In the genomic region with DNA sequence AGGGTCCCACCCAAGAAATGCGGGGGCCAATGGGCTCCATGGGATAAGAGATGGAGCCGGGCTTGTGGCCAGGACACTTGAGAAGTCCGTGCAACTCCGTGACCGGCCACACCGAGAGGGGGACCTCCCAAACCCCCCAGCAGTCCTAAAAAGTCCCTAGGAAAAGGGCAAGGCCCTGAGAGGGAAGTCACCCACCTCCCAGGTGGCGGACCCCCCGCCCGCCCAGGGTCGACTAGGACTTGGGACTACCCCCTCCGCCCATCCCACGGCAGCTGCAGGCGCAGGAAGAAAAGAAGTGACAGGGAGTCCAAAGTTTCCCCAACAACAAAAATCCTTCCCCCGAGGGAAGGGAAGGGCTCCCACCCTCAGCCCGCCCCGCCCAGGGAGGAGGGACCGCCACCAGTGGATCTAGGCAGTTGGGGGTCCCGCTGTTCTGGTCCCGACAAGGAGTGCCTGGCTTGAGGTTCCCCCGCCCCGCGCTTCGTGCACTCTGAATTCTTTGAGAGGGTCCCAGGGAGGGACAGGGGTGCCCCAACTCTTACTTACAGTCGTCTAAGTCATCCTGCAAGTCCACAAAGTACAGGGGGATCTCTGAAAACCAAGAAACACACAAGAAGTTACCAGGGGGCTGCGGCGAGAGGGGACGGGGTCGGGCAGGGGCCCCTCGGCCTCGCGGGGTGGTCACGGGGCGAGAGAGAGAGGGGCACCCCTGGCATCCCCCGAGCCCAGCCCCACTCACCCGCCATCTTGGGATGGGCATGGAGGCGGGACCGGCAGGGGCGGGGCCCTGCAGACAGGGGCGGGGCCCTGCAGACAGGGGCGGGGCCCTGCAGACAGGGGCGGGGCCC, we compare ENCODE assay signal across 8 cellular contexts. TPM values are rescaled to one million over a fixed set of nuclear protein-coding genes. Genes with fewer than 3 reads are reported as not detected.
DNase-seq lines count a peak whose midpoint lies in the region; ATAC-seq, FAIRE-seq and TF ChIP-seq lines count a peak whose summit lies in the region.

No MANE protein-coding gene starts in this region.

- no peak for FAIRE-seq in D721Med (lab: Jason Lieb, UNC)

- ATAC-seq in GM19035 (IDR thresholded peaks at IDR 0.05; ENCODE audit: unreplicated experiment) (peak; percentile 61), HG03159 (IDR thresholded peaks at IDR 0.05; ENCODE audit: unreplicated experiment) (peak; percentile 53)

- H3K36me3 Mint-ChIP-seq in immature natural killer cell = peaks cover 0 to 10% (median 6%) of the 10 kb centered on the region in 3 donors

- H3K27ac ChIP-seq in breast epithelium (peak overlapping the region; percentile 63 to 97), spleen (peak overlapping the region in 7 of 8 donors; percentile 81 to 96 (median 90))

- H3K27me3 Mint-ChIP-seq in immature natural killer cell (ENCODE audit: low read depth in 3 of 3) = peaks cover 2 to 12% (median 4%) of the 10 kb centered on the region in 3 donors

- 12 to 22% (median 17%) methylated on average over 31 to 40 of the region's 41 CpGs for WGBS in spleen, 5 donors

- no peaks in the 10 kb centered on the region for H3K9me3 Mint-ChIP-seq in immature natural killer cell

- H3K4me3 Mint-ChIP-seq in immature natural killer cell = peak overlapping the region; percentile 75 to 86 (median 82)

- H3K36me3 ChIP-seq in breast epithelium = no peaks in the 10 kb centered on the region
- peaks cover 0 to 25% (median 15%) of the 10 kb centered on the region in 6 donors for H3K36me3 ChIP-seq in spleen

- H3K27me3 ChIP-seq in breast epithelium = no peaks in the 10 kb centered on the region
- no peaks in the 10 kb centered on the region for H3K27me3 ChIP-seq in spleen (replicated peaks in 1 of 7)

- DNase-seq in Ammon's horn (ENCODE audit: low spot score) (peak; percentile 59), T-helper 1 cell (peak in 4 of 5 donors; percentile 41 to 51 (median 48)), breast epithelium (ENCODE audit: low spot score in 2 of 2) (peak; percentile 49 to 57), immature natural killer cell (peak in 2 of 3 donors; percentile 71 to 76), spleen (peak; percentile 96), D721Med (ENCODE audit: insufficient read length, low spot score) (no peak)

- no peak for TF ChIP-seq POLR2A in breast epithelium (IDR thresholded peaks at IDR 0.05)
- no peak for TF ChIP-seq POLR2A in spleen (IDR thresholded peaks at IDR 0.05)

- H3K4me1 Mint-ChIP-seq in immature natural killer cell = peaks cover 57 to 76% of the 10 kb centered on the region in 2 donors

- TF ChIP-seq CTCF in breast epithelium (IDR thresholded peaks at IDR 0.05) (no peak), spleen (IDR thresholded peaks at IDR 0.05 in 8 of 11, conservative IDR thresholded peaks at IDR 0.05 in 3 of 11) (peak in 1 of 11 experiments; percentile 23), D721Med (IDR thresholded peaks at IDR 0.05; ENCODE audit: insufficient read depth, missing control alignments) (no peak)

- intact Hi-C loops in breast epithelium (cut with DNase I; ENCODE audit: low total_unique reads) = no loop called here
- intact Hi-C loops in spleen (cut with DNase I; ENCODE audit: low total_unique reads) = no loop called here

- peak overlapping the region; percentile 62 to 93 (median 92) for H3K27ac Mint-ChIP-seq in immature natural killer cell

- H3K9me3 ChIP-seq in breast epithelium (no peaks in the 10 kb centered on the region), spleen (no peaks in the 10 kb centered on the region)

- H3K4me3 ChIP-seq in breast epithelium = peak overlapping the region; percentile 99 to 100 (median 99)
- peak overlapping the region; percentile 63 to 100 (median 97) for H3K4me3 ChIP-seq in spleen

- H3K4me1 ChIP-seq in breast epithelium (no peaks in the 10 kb centered on the region), spleen (peaks cover 28 to 80% (median 65%) of the 10 kb centered on the region in 6 donors)

RNA-seq across cellular contexts. Expression of a gene that starts 0.6 kb away (rescaled TPM):
- total RNA-seq in breast epithelium (10 to 100 TPM; 17.7 to 22.4 (median 22.2) TPM), spleen (10 to 100 TPM; 14.9 to 22.6 (median 21.0) TPM)
- polyA plus RNA-seq in immature natural killer cell (10 to 100 TPM; 14.1 to 21.7 (median 18.5) TPM), spleen (1 to 10 TPM; 4.2 to 6.4 (median 4.8) TPM)
